8 cellular contexts compared by ENCODE assay signal in genomic region chr17:8138672-8139371, GRCh38.
DNase-seq lines count a peak whose midpoint lies in the region; ATAC-seq and TF ChIP-seq lines count a peak whose summit lies in the region.

No MANE protein-coding gene starts in this region.

- peak overlapping the region; percentile 47 for H3K4me3 ChIP-seq in choroid plexus epithelial cell (ENCODE audit: low read depth, low read length)

- peak; percentile 89 for TF ChIP-seq CTCF in choroid plexus epithelial cell (conservative IDR thresholded peaks at IDR 0.05; ENCODE audit: low read depth, low read length)

- peak; percentile 82 for ATAC-seq in GM19043 (IDR thresholded peaks at IDR 0.05; ENCODE audit: low read depth, unreplicated experiment)
- ATAC-seq in HG03354 (IDR thresholded peaks at IDR 0.05; ENCODE audit: poor library complexity, severe bottlenecking, unreplicated experiment): peak; percentile 86

- DNase-seq in AML-193 (lab: John Stamatoyannopoulos, UW) (peak; percentile 73 to 89), NCI-H446 treated with DMSO at 0.1 percent for 48 hours (lab: John Stamatoyannopoulos, UW) (peak; percentile 96), choroid plexus epithelial cell (ENCODE audit: low read depth) (peak; percentile 98), kidney tubule cell (ENCODE audit: low spot score) (peak; percentile 98)
- peak; percentile 94 for DNase-seq in activated CD4-positive, alpha-beta T cell treated with anti-CD3 and anti-CD28 coated beads for 1 hour
- DNase-seq in stimulated activated CD4-positive, alpha-beta T cell treated with anti-CD3 and anti-CD28 coated beads, Interleukin-1b, Interleukin-23, amount 100 ng/mL, for 1 hour (ENCODE audit: low read depth in 2 of 2): peak; percentile 87 to 96

Comparison
In these comparisons a context has a peak if more than half of its experiments do, and no peak if none do; other contexts are left out.
1. Peak in every context shown above with its lines: DNase-seq, ATAC-seq and H3K4me3 ChIP-seq.